ENCODE assay signal across 8 cellular contexts in the genomic region with DNA sequence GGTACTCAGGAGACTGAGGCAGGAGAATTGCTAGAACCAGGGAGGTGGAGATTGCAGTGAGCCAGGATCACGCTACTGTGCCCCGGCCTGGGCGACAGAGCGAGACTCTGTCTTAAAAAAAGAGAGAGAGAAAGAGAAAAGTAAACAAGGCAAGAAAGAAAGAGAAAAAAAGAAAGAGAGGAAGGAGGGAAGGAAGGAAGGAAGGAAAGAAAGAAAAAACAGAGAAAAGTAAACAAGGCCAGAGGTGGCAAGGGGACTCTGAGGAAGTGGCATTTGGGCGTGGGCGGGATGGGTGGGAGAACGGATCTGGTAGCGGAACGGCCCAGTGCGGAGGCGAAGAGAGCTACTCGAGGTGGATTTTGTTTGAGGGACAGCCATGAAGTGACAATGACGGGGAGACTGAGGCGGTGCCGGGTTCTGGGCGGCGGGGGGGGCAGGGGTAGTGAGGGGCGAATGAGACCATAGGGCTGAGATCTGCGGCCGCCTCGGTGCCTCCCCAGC. TPM values are rescaled to one million over a fixed set of nuclear protein-coding genes. Genes with fewer than 3 reads are reported as not detected.
DNase-seq lines count a peak whose midpoint lies in the region; ATAC-seq and TF ChIP-seq lines count a peak whose summit lies in the region.

No MANE protein-coding gene starts in this region.

- H3K27ac Mint-ChIP-seq in osteocyte (ENCODE audit: unreplicated experiment), result peak overlapping the region; percentile 98

- peaks cover 8% of the 10 kb centered on the region for H3K4me1 Mint-ChIP-seq in osteocyte (ENCODE audit: unreplicated experiment)

- no peaks in the 10 kb centered on the region for H3K36me3 ChIP-seq in ES-I3 (ENCODE audit: insufficient read depth, low read length)
- no peaks in the 10 kb centered on the region; the same call in none of the 2 replicates for H3K36me3 ChIP-seq in MG63

- peak overlapping the region; percentile 80 for H3K4me3 Mint-ChIP-seq in osteocyte (ENCODE audit: unreplicated experiment)

- H3K27me3 Mint-ChIP-seq in osteocyte (ENCODE audit: unreplicated experiment), result peaks cover 4% of the 10 kb centered on the region

- no peak for DNase-seq in MG63
- DNase-seq in coronary artery (ENCODE audit: low spot score), result no peak
- no peak for DNase-seq in osteocyte (ENCODE audit: extremely low spot score, unreplicated experiment)
- no peak for DNase-seq in ecto neural progenitor cell (ENCODE audit: low spot score)
- no peak for DNase-seq in erythroblast (lab: John Stamatoyannopoulos, UW)
- DNase-seq in UCSD-AML1 (lab: John Stamatoyannopoulos, UW; ENCODE audit: unreplicated experiment), result no peak

- no peaks in the 10 kb centered on the region for H3K9me3 Mint-ChIP-seq in osteocyte (ENCODE audit: unreplicated experiment)

- H3K4me3 ChIP-seq in MG63, result peak overlapping the region; percentile 86
- H3K4me3 ChIP-seq in coronary artery, result peak overlapping the region; percentile 95

- TF ChIP-seq CTCF in coronary artery (IDR thresholded peaks at IDR 0.05), result no peak
- TF ChIP-seq CTCF in osteocyte (IDR thresholded peaks at IDR 0.05), result no peak

- H3K27ac ChIP-seq in coronary artery, result peak overlapping the region; percentile 96

- H3K36me3 Mint-ChIP-seq in osteocyte (ENCODE audit: unreplicated experiment), result no peaks in the 10 kb centered on the region

- no peaks in the 10 kb centered on the region; the same call in 1 of the 2 replicates for H3K27me3 ChIP-seq in MG63

- H3K9ac ChIP-seq in ES-I3 (ENCODE audit: low read depth, low read length), result peak overlapping the region; percentile 72; the same call in 1 of the 2 replicates

- no peak for ATAC-seq in HG02610 (IDR thresholded peaks at IDR 0.05; ENCODE audit: unreplicated experiment)

- H3K9me3 ChIP-seq in ES-I3 (ENCODE audit: control insufficient read depth, insufficient read depth, low read length), result no peaks in the 10 kb centered on the region
- H3K9me3 ChIP-seq in MG63, result no peaks in the 10 kb centered on the region

- H3K4me1 ChIP-seq in ES-I3 (ENCODE audit: insufficient read depth, low read length), result no peaks in the 10 kb centered on the region

- TF ChIP-seq POLR2A in erythroblast (IDR thresholded peaks at IDR 0.05; ENCODE audit: low read length), result no peak

RNA-seq across cellular contexts. Expression of gene ARRDC2, which starts 7.4 kb away (rescaled TPM):
- total RNA-seq in MG63 (2014; rRNA removed; shearing (Covaris generic); ENCODE audit: low replicate concordance), result 13.4 and 20.5 TPM in 2 replicates
- total RNA-seq in osteocyte, result 15.4 and 19.8 TPM in 2 replicates

RNA-seq across cellular contexts. Expression of gene KCNN1, which starts 33.6 kb away (rescaled TPM):
- not detected in 2 replicates for total RNA-seq in MG63 (2014; rRNA removed; shearing (Covaris generic); ENCODE audit: low replicate concordance)
- total RNA-seq in osteocyte, result not detected in 2 replicates
